In genomic region chr10:104328916-104329710, GRCh38 we compare ENCODE assay signal across 8 cellular contexts. TPM values are rescaled to one million over a fixed set of nuclear protein-coding genes. Genes with fewer than 3 reads are reported as not detected.
DNase-seq lines count a peak whose midpoint lies in the region; ATAC-seq and TF ChIP-seq lines count a peak whose summit lies in the region.

No MANE protein-coding gene starts in this region.

- intact Hi-C loops in Panc1 (cut with micrococcal nuclease; ENCODE audit: unreplicated experiment): no loop called here
- intact Hi-C loops in activated T-helper 2 cell treated with anti-CD3 and anti-CD28 coated beads, Interferon-gamma antibody, Interleukin-2, Interleukin-4, amounts not matched to agents 10 μg/mL and 5 μg/mL and 100 μg/mL, durations not matched to agents 14 hours and 24 hours and 36 hours (cut with micrococcal nuclease): loop anchor here (1.0 to 2.0 kb wide), 5 partner anchors 9 to 60 kb away; partner anchors contain the start of genes GSTO2 and ITPRIP
- intact Hi-C loops in thyroid gland (cut with DNase I): no loop called here

- CTCF ChIA-PET in Panc1 (lab: Charles Lee): interaction anchor here (0.6 kb wide), 1 partner anchor 961 kb away, joined by 3 read pairs; no protein-coding TSS in a partner anchor

- H3K4me1 ChIP-seq in Panc1 (ENCODE audit: control insufficient read depth, insufficient read depth, low read length) (peaks cover 96% of the 10 kb centered on the region), thyroid gland (peaks cover 100% of the 10 kb centered on the region in 2 donors)

- DNase-seq in Panc1 (ENCODE audit: low read depth, low spot score) (peak; percentile 98), fibroblast of villous mesenchyme (ENCODE audit: low read depth) (peak; percentile 93), osteocyte (ENCODE audit: extremely low spot score, unreplicated experiment) (no peak), thyroid gland (peak; percentile 63 to 71)
- peak; percentile 44 for DNase-seq in activated T-helper 2 cell treated with anti-CD3 and anti-CD28 coated beads, Interferon-gamma antibody, Interleukin-2, Interleukin-4, amounts not matched to agents 10 μg/mL and 5 μg/mL and 100 μg/mL, durations not matched to agents 14 hours and 24 hours and 36 hours (ENCODE audit: low spot score)

- BruUV-seq in Panc1 (replicated peaks; lab: Mats Ljungman, UMichigan): no TSS peak

- H3K27ac ChIP-seq in Panc1 (ENCODE audit: low read length) (peak overlapping the region; percentile 98), thyroid gland (peak overlapping the region; percentile 66 to 99 (median 98))

- H3K27me3 ChIP-seq in Panc1 (ENCODE audit: control insufficient read depth, insufficient read depth, low read length) (no peaks in the 10 kb centered on the region), thyroid gland (no peaks in the 10 kb centered on the region)

- H3K9me3 Mint-ChIP-seq in activated T-helper 2 cell treated with anti-CD3 and anti-CD28 coated beads, Interferon-gamma antibody, Interleukin-2, Interleukin-4, amounts not matched to agents 10 μg/mL and 5 μg/mL and 100 μg/mL, durations not matched to agents 14 hours and 24 hours and 36 hours: no peaks in the 10 kb centered on the region
- H3K9me3 Mint-ChIP-seq in osteocyte (ENCODE audit: unreplicated experiment): no peaks in the 10 kb centered on the region

- peak overlapping the region; percentile 90 for H3K27ac Mint-ChIP-seq in activated T-helper 2 cell treated with anti-CD3 and anti-CD28 coated beads, Interferon-gamma antibody, Interleukin-2, Interleukin-4, amounts not matched to agents 10 μg/mL and 5 μg/mL and 100 μg/mL, durations not matched to agents 14 hours and 24 hours and 36 hours
- peak overlapping the region; percentile 95 for H3K27ac Mint-ChIP-seq in osteocyte (ENCODE audit: unreplicated experiment)

- POLR2A ChIA-PET in Panc1 (lab: Charles Lee): interaction anchor here (0.9 to 1.2 kb wide), 2 partner anchors 18 to 36 kb away, joined by 3 read pairs; no protein-coding TSS in a partner anchor

- H3K36me3 Mint-ChIP-seq in activated T-helper 2 cell treated with anti-CD3 and anti-CD28 coated beads, Interferon-gamma antibody, Interleukin-2, Interleukin-4, amounts not matched to agents 10 μg/mL and 5 μg/mL and 100 μg/mL, durations not matched to agents 14 hours and 24 hours and 36 hours (ENCODE audit: low read depth): peaks cover 45% of the 10 kb centered on the region
- peaks cover 5% of the 10 kb centered on the region for H3K36me3 Mint-ChIP-seq in osteocyte (ENCODE audit: unreplicated experiment)

- in situ Hi-C loops in Panc1 (cut with HindIII; ENCODE audit: low pct_unique_long_range_greater_than_20kb, low sequenced_read_pairs): no loop called here

- 52 to 64% methylated on average over 13 to 15 of the region's 15 CpGs for WGBS in thyroid gland, 2 donors

- H3K36me3 ChIP-seq in Panc1 (ENCODE audit: control insufficient read depth, insufficient read depth, low read length) (no peaks in the 10 kb centered on the region), thyroid gland (no peaks in the 10 kb centered on the region)

- H3K4me1 Mint-ChIP-seq in activated T-helper 2 cell treated with anti-CD3 and anti-CD28 coated beads, Interferon-gamma antibody, Interleukin-2, Interleukin-4, amounts not matched to agents 10 μg/mL and 5 μg/mL and 100 μg/mL, durations not matched to agents 14 hours and 24 hours and 36 hours (ENCODE audit: low read depth): peaks cover 91% of the 10 kb centered on the region
- H3K4me1 Mint-ChIP-seq in osteocyte (ENCODE audit: unreplicated experiment): peaks cover 88% of the 10 kb centered on the region

- no peaks in the 10 kb centered on the region for H3K27me3 Mint-ChIP-seq in activated T-helper 2 cell treated with anti-CD3 and anti-CD28 coated beads, Interferon-gamma antibody, Interleukin-2, Interleukin-4, amounts not matched to agents 10 μg/mL and 5 μg/mL and 100 μg/mL, durations not matched to agents 14 hours and 24 hours and 36 hours (ENCODE audit: low read depth)
- no peaks in the 10 kb centered on the region for H3K27me3 Mint-ChIP-seq in osteocyte (ENCODE audit: unreplicated experiment)

- no peaks in the 10 kb centered on the region for H3K9me3 ChIP-seq in Panc1 (ENCODE audit: control insufficient read depth, insufficient read depth, low read depth, low read length)
- no peaks in the 10 kb centered on the region for H3K9me3 ChIP-seq in thyroid gland

- H3K4me3 Mint-ChIP-seq in activated T-helper 2 cell treated with anti-CD3 and anti-CD28 coated beads, Interferon-gamma antibody, Interleukin-2, Interleukin-4, amounts not matched to agents 10 μg/mL and 5 μg/mL and 100 μg/mL, durations not matched to agents 14 hours and 24 hours and 36 hours (ENCODE audit: low read depth): peak overlapping the region; percentile 68
- peak overlapping the region; percentile 64 for H3K4me3 Mint-ChIP-seq in osteocyte (ENCODE audit: unreplicated experiment)

- TF ChIP-seq POLR2A in thyroid gland (IDR thresholded peaks at IDR 0.05): peak in 1 of 2 donors; percentile 11

- ATAC-seq in GM18498 (IDR thresholded peaks at IDR 0.05; ENCODE audit: unreplicated experiment) (peak; percentile 53), HG03039 (IDR thresholded peaks at IDR 0.05; ENCODE audit: unreplicated experiment) (peak; percentile 45), Panc1 (peak; percentile 71), HG03521 (IDR thresholded peaks at IDR 0.05; ENCODE audit: unreplicated experiment) (no peak)

- H3K4me3 ChIP-seq in Panc1 (ENCODE audit: low read depth in 2 of 2, low read length in 2 of 2) (peak overlapping the region; percentile 12 to 32), fibroblast of villous mesenchyme (ENCODE audit: low read depth, low read length) (peak overlapping the region; percentile 26), thyroid gland (replicated peaks in 1 of 3) (no peak overlapping the region)

- TF ChIP-seq CTCF in Panc1 (IDR thresholded peaks at IDR 0.05) (no peak), fibroblast of villous mesenchyme (IDR thresholded peaks at IDR 0.05; ENCODE audit: insufficient read depth, low read depth, low read length) (no peak), osteocyte (IDR thresholded peaks at IDR 0.05) (no peak), thyroid gland (IDR thresholded peaks at IDR 0.05) (peak in 1 of 6 experiments; percentile 2)

RNA-seq across cellular contexts. Expression of gene ITPRIP, which starts 9.2 kb away (rescaled TPM):
- total RNA-seq in Panc1 (2021; ENCODE audit: unreplicated experiment): 55.0 TPM
- polyA plus RNA-seq in Panc1 (2012; ENCODE audit: insufficient read length): 52.8 TPM
- 17.1 and 18.8 TPM in 2 replicates for total RNA-seq in activated T-helper 2 cell treated with anti-CD3 and anti-CD28 coated beads, Interferon-gamma antibody, Interleukin-2, Interleukin-4, amounts not matched to agents 10 μg/mL and 5 μg/mL and 100 μg/mL, durations not matched to agents 14 hours and 24 hours and 36 hours
- total RNA-seq in fibroblast of villous mesenchyme: 9.9 and 10.3 TPM in 2 replicates
- 15.5 and 17.5 TPM in 2 replicates for total RNA-seq in osteocyte
- total RNA-seq in thyroid gland: 10 to 100 TPM; 28.0 to 44.2 (median 29.4) TPM

RNA-seq across cellular contexts. Expression of gene CFAP58, which starts 24.5 kb away (rescaled TPM):
- total RNA-seq in Panc1 (2021; ENCODE audit: unreplicated experiment) (2.0 TPM), fibroblast of villous mesenchyme (0.43 and 0.64 TPM in 2 replicates), osteocyte (0.16 and 0.29 TPM in 2 replicates), thyroid gland (1 to 10 TPM; 1.0 to 1.6 (median 1.2) TPM)
- polyA plus RNA-seq in Panc1 (2012; ENCODE audit: insufficient read length): 1.4 TPM
- 0.57 and 1.1 TPM in 2 replicates for total RNA-seq in activated T-helper 2 cell treated with anti-CD3 and anti-CD28 coated beads, Interferon-gamma antibody, Interleukin-2, Interleukin-4, amounts not matched to agents 10 μg/mL and 5 μg/mL and 100 μg/mL, durations not matched to agents 14 hours and 24 hours and 36 hours

Comparison
In these comparisons a context has a peak if more than half of its experiments do, and no peak if none do; other contexts are left out.
1. H3K4me3 ChIP-seq: peak in Panc1 (2 of 2) and fibroblast of villous mesenchyme (single experiment); none in thyroid gland (0 of 3).